In genomic region chr17:43211123-43211479, GRCh38 we compare ENCODE assay signal across 11 cellular contexts. TPM values are rescaled to one million over a fixed set of nuclear protein-coding genes. Genes with fewer than 3 reads are reported as not detected.
DNase-seq lines count a peak whose midpoint lies in the region; ATAC-seq, FAIRE-seq and TF ChIP-seq lines count a peak whose summit lies in the region.
"Had no signal": no experiment of that assay in that cellular context is flagged by ENCODE, and none has a peak within 500 bp of the region (broad histone marks: within the 10 kb centered on the region; RNA-seq: fewer than 3 reads in every experiment).

No MANE protein-coding gene starts in this region.

- CTCF ChIA-PET in activated naive CD4-positive, alpha-beta T cell treated with anti-CD3 and anti-CD28 coated beads, Interleukin-2, amount 10 ng/mL, durations not matched to agents 7 days and 5 days (lab: Charles Lee), result interaction anchor here (1.0 kb wide), 1 partner anchor 104 kb away, joined by 3 read pairs; no protein-coding TSS in a partner anchor
- CTCF ChIA-PET in HepG2 (lab: Yijun Ruan, JAX; ENCODE audit: low intra/inter-chr PET ratio, low total read pairs), result no interaction called here
- CTCF ChIA-PET in HEK293T (lab: Yijun Ruan, JAX), result no interaction called here

- no peaks in the 10 kb centered on the region for H3K9me3 Mint-ChIP-seq in activated naive CD4-positive, alpha-beta T cell treated with anti-CD3 and anti-CD28 coated beads, Interleukin-2, amount 10 ng/mL, durations not matched to agents 7 days and 5 days

- BruUV-seq in HepG2 (replicated peaks; lab: Mats Ljungman, UMichigan), result TSS peak; percentile 93

- H3K79me2 ChIP-seq in HepG2 (ENCODE audit: insufficient read depth, low read length), result peaks cover 27% of the 10 kb centered on the region

- no peak for ATAC-seq in HepG2

- H3K4me3 ChIP-seq in HepG2 (replicated peaks in 1 of 3; ENCODE audit: insufficient read depth in 1 of 3, low read depth in 2 of 3, low read length in 3 of 3) (peak overlapping the region; percentile 77 to 98 (median 77)), transverse colon (peak overlapping the region in 3 of 4 donors; percentile 38 to 54 (median 52))

- TF ChIP-seq RAD21 in HepG2 (CRISPR knock-in tag; IDR thresholded peaks at IDR 0.05), result no peak

- peak; percentile 21 for FAIRE-seq in HepG2 (lab: Jason Lieb, UNC)

- H2AFZ ChIP-seq in HepG2 (ENCODE audit: low read length), result peak overlapping the region; percentile 64

- no peak for TF ChIP-seq CTCF in HepG2 (CRISPR knock-in tag; IDR thresholded peaks at IDR 0.05)
- TF ChIP-seq CTCF in transverse colon (IDR thresholded peaks at IDR 0.05), result no peak

- intact Hi-C loops in HepG2 (cut with micrococcal nuclease; ENCODE audit: unreplicated experiment), result loop anchor here (5.0 kb wide), 1 partner anchor 189 kb away; the partner anchor contains the start of gene VAT1
- intact Hi-C loops in transverse colon (cut with DNase I; ENCODE audit: low total_unique reads), result no loop called here

- TF ChIP-seq EP300 in HepG2 (IDR thresholded peaks at IDR 0.05; ENCODE audit: low read depth in 2 of 2, low read length in 2 of 2), result no peak
- no peak for TF ChIP-seq EP300 in HepG2 (CRISPR knock-in tag; IDR thresholded peaks at IDR 0.05; ENCODE audit: borderline replicate concordance)
- no peak for TF ChIP-seq EP300 in transverse colon (IDR thresholded peaks at IDR 0.05; ENCODE audit: low read depth)

- no peaks in the 10 kb centered on the region for H3K27me3 Mint-ChIP-seq in activated naive CD4-positive, alpha-beta T cell treated with anti-CD3 and anti-CD28 coated beads, Interleukin-2, amount 10 ng/mL, durations not matched to agents 7 days and 5 days

- peaks cover 45% of the 10 kb centered on the region for H3K36me3 Mint-ChIP-seq in activated naive CD4-positive, alpha-beta T cell treated with anti-CD3 and anti-CD28 coated beads, Interleukin-2, amount 10 ng/mL, durations not matched to agents 7 days and 5 days

- peaks cover 56% of the 10 kb centered on the region for H3K4me1 ChIP-seq in HepG2 (ENCODE audit: insufficient read depth, low read length)
- H3K4me1 ChIP-seq in transverse colon, result peaks cover 9 to 28% (median 23%) of the 10 kb centered on the region in 4 donors

- no peaks in the 10 kb centered on the region for H4K20me1 ChIP-seq in HepG2 (ENCODE audit: insufficient read depth, low read length)

- in situ Hi-C loops in HepG2 (cut with HindIII; ENCODE audit: extremely low pct_ligation_motif_present, low pct_unique_long_range_greater_than_20kb), result no loop called here
- in situ Hi-C loops in transverse colon (cut with MboI; ENCODE audit: low pct_ligation_motif_present in 1 of 4, low pct_unique_long_range_greater_than_20kb in 1 of 4, low sequenced_read_pairs in 3 of 4), result loop anchor here in 1 of 4 donors (25.0 kb wide), 2 partner anchors 101 to 276 kb away; partner anchors contain the start of gene DHX8

- H3K9me3 ChIP-seq in HepG2 (ENCODE audit: low read length), result no peaks in the 10 kb centered on the region
- no peaks in the 10 kb centered on the region for H3K9me3 ChIP-seq in transverse colon

- peak overlapping the region; percentile 80 for H3K27ac ChIP-seq in HepG2 (ENCODE audit: extremely low read length, insufficient read depth, low read length)
- peak overlapping the region; percentile 79 to 87 (median 86) for H3K27ac ChIP-seq in transverse colon

- no peak for TF ChIP-seq POLR2A in HepG2 (IDR thresholded peaks at IDR 0.05; ENCODE audit: insufficient read depth in 1 of 2, low read depth in 2 of 2, low read length in 2 of 2)
- no peak for TF ChIP-seq POLR2A in transverse colon (IDR thresholded peaks at IDR 0.05)

- peak overlapping the region; percentile 92 for H3K27ac Mint-ChIP-seq in activated naive CD4-positive, alpha-beta T cell treated with anti-CD3 and anti-CD28 coated beads, Interleukin-2, amount 10 ng/mL, durations not matched to agents 7 days and 5 days

- H3K27me3 ChIP-seq in HepG2 (ENCODE audit: control insufficient read depth in 1 of 2, insufficient read depth in 2 of 2, low read length in 2 of 2), result no peaks in the 10 kb centered on the region; a peak in 1 of 5 replicates
- H3K27me3 ChIP-seq in transverse colon, result no peaks in the 10 kb centered on the region

- H3K4me2 ChIP-seq in HepG2 (ENCODE audit: low read depth, low read length), result peak overlapping the region; percentile 98

- 3% methylated on average over 2 of the region's 2 CpGs for WGBS in HepG2 (ENCODE audit: low lambda C conversion rate)
- 10 to 33% methylated on average over 1 to 2 of the region's 2 CpGs for WGBS in transverse colon (ENCODE audit: low coverage in 1 of 2), 2 donors

- POLR2A ChIA-PET in HepG2 (lab: Yijun Ruan, JAX), result interaction anchor here (0.9 to 7.6 kb wide), 22 partner anchors 9 to 204 kb away, joined by 3 to 93 read pairs (median 7); partner anchors contain the start of genes BRCA1, IFI35, NBR1 and VAT1
- POLR2A ChIA-PET in HEK293T (lab: Yijun Ruan, JAX), result no interaction called here

- DNase-seq in activated naive CD4-positive, alpha-beta T cell treated with anti-CD3 and anti-CD28 coated beads, Interleukin-2, amount 10 ng/mL, durations not matched to agents 7 days and 5 days, result no peak
- no peak for DNase-seq in activated naive CD4-positive, alpha-beta T cell treated with Interleukin-2 at 50 U/mL for 16 hours
- DNase-seq in astrocyte of the hippocampus (ENCODE audit: low read depth, low spot score) (peak; percentile 7), HepG2 (ENCODE audit: low spot score) (no peak), transverse colon (no peak), germinal center (ENCODE audit: low spot score) (no peak), HEK293T (ENCODE audit: extremely low spot score) (no peak), NCI-H1417 treated with DMSO at 0.1 percent for 48 hours (lab: John Stamatoyannopoulos, UW) (no peak)

- H3K36me3 ChIP-seq in HepG2 (replicated peaks in 1 of 2; ENCODE audit: control insufficient read depth in 1 of 2, insufficient read depth in 2 of 2, low read length in 2 of 2) (peaks cover 7 to 51% of the 10 kb centered on the region in 2 experiments), transverse colon (peaks cover 0 to 32% (median 9%) of the 10 kb centered on the region in 4 donors)

- H3K4me1 Mint-ChIP-seq in activated naive CD4-positive, alpha-beta T cell treated with anti-CD3 and anti-CD28 coated beads, Interleukin-2, amount 10 ng/mL, durations not matched to agents 7 days and 5 days, result peaks cover 35% of the 10 kb centered on the region

- H3K4me3 Mint-ChIP-seq in activated naive CD4-positive, alpha-beta T cell treated with anti-CD3 and anti-CD28 coated beads, Interleukin-2, amount 10 ng/mL, durations not matched to agents 7 days and 5 days, result peak overlapping the region; percentile 98

- peak overlapping the region; percentile 75 for H3K9ac ChIP-seq in HepG2 (ENCODE audit: insufficient read depth, low read depth, low read length)

RNA-seq across cellular contexts. Expression of gene TMEM106A, which starts 0.6 kb away (rescaled TPM):
- total RNA-seq in HepG2 (2016; rRNA removed; fragmentation: Illumina TruSeq; extraction: Trizol), result 7.3 and 16.9 TPM in 2 replicates
- total RNA-seq in HepG2 (2016; cell fraction: cytosol; rRNA removed; fragmentation: Illumina TruSeq; extraction: Trizol; ENCODE audit: low read depth), result 3.9 and 4.5 TPM in 2 replicates
- total RNA-seq in HepG2 (2016; cell fraction: insoluble cytoplasmic fraction; rRNA removed; fragmentation: Illumina TruSeq; extraction: Trizol), result 6.1 and 18.6 TPM in 2 replicates
- 6.4 and 6.9 TPM in 2 replicates for total RNA-seq in HepG2 (2016; cell fraction: membrane; rRNA removed; fragmentation: Illumina TruSeq; extraction: Trizol)
- total RNA-seq in HepG2 (2016; cell fraction: nucleus; rRNA removed; fragmentation: Illumina TruSeq; extraction: Trizol), result 20.5 and 23.8 TPM in 2 replicates
- polyA plus RNA-seq in HepG2 (2011; rRNA removed), result 34.9 and 35.9 TPM in 2 replicates
- polyA plus RNA-seq in HepG2 (2011; cell fraction: cytosol; rRNA removed), result 23.9 and 25.0 TPM in 2 replicates
- 47.7 and 53.8 TPM in 2 replicates for polyA plus RNA-seq in HepG2 (2011; cell fraction: nucleus; rRNA removed)
- polyA plus RNA-seq in HepG2 (2012), result 16.4 and 17.3 TPM in 2 replicates
- 1.5 and 1.7 TPM in 2 replicates for polyA plus RNA-seq in HepG2 (2016; cell fraction: cytosol; fragmentation: Illumina TruSeq; extraction: Trizol; ENCODE audit: low read depth)
- polyA plus RNA-seq in HepG2 (2016; cell fraction: insoluble cytoplasmic fraction; fragmentation: Illumina TruSeq; extraction: Trizol; ENCODE audit: low read depth), result 4.9 and 7.2 TPM in 2 replicates
- polyA plus RNA-seq in HepG2 (2016; cell fraction: membrane; fragmentation: Illumina TruSeq; extraction: Trizol; ENCODE audit: low read depth), result 2.8 and 3.9 TPM in 2 replicates
- 25.2 and 27.5 TPM in 2 replicates for polyA plus RNA-seq in HepG2 (2016; cell fraction: nucleus; fragmentation: Illumina TruSeq; extraction: Trizol; ENCODE audit: insufficient read depth, low read depth)
- polyA minus RNA-seq in HepG2 (2011; rRNA and poly(A)+ RNA removed; ENCODE audit: low replicate concordance), result 1.4 and 123 TPM in 2 replicates
- 16.5 and 18.7 TPM in 2 replicates for polyA minus RNA-seq in HepG2 (2011; cell fraction: cytosol; rRNA and poly(A)+ RNA removed)
- polyA minus RNA-seq in HepG2 (2011; cell fraction: nucleus; rRNA and poly(A)+ RNA removed), result 64.1 and 65.3 TPM in 2 replicates
- total RNA-seq in transverse colon, result 10 to 100 TPM in 1 of 4 donors, 1 to 10 TPM in 3; 4.1 to 24.3 (median 7.9) TPM

RNA-seq across cellular contexts. Expression of gene CCDC200, which starts 17.3 kb away (rescaled TPM):
- total RNA-seq in HepG2 (2016; rRNA removed; fragmentation: Illumina TruSeq; extraction: Trizol) (not detected in 2 replicates), transverse colon (not detected)
- not detected in 2 replicates for total RNA-seq in HepG2 (2016; cell fraction: cytosol; rRNA removed; fragmentation: Illumina TruSeq; extraction: Trizol; ENCODE audit: low read depth)
- total RNA-seq in HepG2 (2016; cell fraction: insoluble cytoplasmic fraction; rRNA removed; fragmentation: Illumina TruSeq; extraction: Trizol), result not detected in 2 replicates
- total RNA-seq in HepG2 (2016; cell fraction: membrane; rRNA removed; fragmentation: Illumina TruSeq; extraction: Trizol), result not detected in 2 replicates
- not detected in 2 replicates for total RNA-seq in HepG2 (2016; cell fraction: nucleus; rRNA removed; fragmentation: Illumina TruSeq; extraction: Trizol)
- not detected in 2 replicates for polyA plus RNA-seq in HepG2 (2011; rRNA removed)
- polyA plus RNA-seq in HepG2 (2011; cell fraction: cytosol; rRNA removed), result not detected in 2 replicates
- 0.35 TPM in 1 of 2 replicates, not detected in the other for polyA plus RNA-seq in HepG2 (2011; cell fraction: nucleus; rRNA removed)
- polyA plus RNA-seq in HepG2 (2012), result 3.0 and 6.9 TPM in 2 replicates
- not detected in 2 replicates for polyA plus RNA-seq in HepG2 (2016; cell fraction: cytosol; fragmentation: Illumina TruSeq; extraction: Trizol; ENCODE audit: low read depth)
- polyA plus RNA-seq in HepG2 (2016; cell fraction: insoluble cytoplasmic fraction; fragmentation: Illumina TruSeq; extraction: Trizol; ENCODE audit: low read depth), result not detected in 2 replicates
- not detected in 2 replicates for polyA plus RNA-seq in HepG2 (2016; cell fraction: membrane; fragmentation: Illumina TruSeq; extraction: Trizol; ENCODE audit: low read depth)
- not detected in 2 replicates for polyA plus RNA-seq in HepG2 (2016; cell fraction: nucleus; fragmentation: Illumina TruSeq; extraction: Trizol; ENCODE audit: insufficient read depth, low read depth)
- 0.28 and 0.48 TPM in 2 replicates for polyA minus RNA-seq in HepG2 (2011; rRNA and poly(A)+ RNA removed; ENCODE audit: low replicate concordance)
- not detected in 2 replicates for polyA minus RNA-seq in HepG2 (2011; cell fraction: cytosol; rRNA and poly(A)+ RNA removed)
- polyA minus RNA-seq in HepG2 (2011; cell fraction: nucleus; rRNA and poly(A)+ RNA removed), result 1.3 and 1.6 TPM in 2 replicates
- total RNA-seq: dermis microvascular lymphatic vessel endothelial cell, LHCN-M2, subcutaneous adipose tissue had no signal

RNA-seq across cellular contexts. Expression of gene RNU2-1, which starts 22.7 kb away (rescaled TPM):
- total RNA-seq in HepG2 (2016; rRNA removed; fragmentation: Illumina TruSeq; extraction: Trizol) (not detected in 2 replicates), transverse colon (not detected)
- 7.5 and 10.4 TPM in 2 replicates for total RNA-seq in HepG2 (2016; cell fraction: cytosol; rRNA removed; fragmentation: Illumina TruSeq; extraction: Trizol; ENCODE audit: low read depth)
- not detected in 2 replicates for total RNA-seq in HepG2 (2016; cell fraction: insoluble cytoplasmic fraction; rRNA removed; fragmentation: Illumina TruSeq; extraction: Trizol)
- total RNA-seq in HepG2 (2016; cell fraction: membrane; rRNA removed; fragmentation: Illumina TruSeq; extraction: Trizol), result not detected in 2 replicates
- total RNA-seq in HepG2 (2016; cell fraction: nucleus; rRNA removed; fragmentation: Illumina TruSeq; extraction: Trizol), result not detected in 2 replicates
- polyA plus RNA-seq in HepG2 (2011; rRNA removed), result not detected in 2 replicates
- not detected in 2 replicates for polyA plus RNA-seq in HepG2 (2011; cell fraction: cytosol; rRNA removed)
- polyA plus RNA-seq in HepG2 (2011; cell fraction: nucleus; rRNA removed), result not detected in 2 replicates
- polyA plus RNA-seq in HepG2 (2012), result not detected in 2 replicates
- not detected in 2 replicates for polyA plus RNA-seq in HepG2 (2016; cell fraction: cytosol; fragmentation: Illumina TruSeq; extraction: Trizol; ENCODE audit: low read depth)
- polyA plus RNA-seq in HepG2 (2016; cell fraction: insoluble cytoplasmic fraction; fragmentation: Illumina TruSeq; extraction: Trizol; ENCODE audit: low read depth), result not detected in 2 replicates
- not detected in 2 replicates for polyA plus RNA-seq in HepG2 (2016; cell fraction: membrane; fragmentation: Illumina TruSeq; extraction: Trizol; ENCODE audit: low read depth)
- polyA plus RNA-seq in HepG2 (2016; cell fraction: nucleus; fragmentation: Illumina TruSeq; extraction: Trizol; ENCODE audit: insufficient read depth, low read depth), result not detected in 2 replicates
- polyA minus RNA-seq in HepG2 (2011; rRNA and poly(A)+ RNA removed; ENCODE audit: low replicate concordance), result not detected in 2 replicates
- polyA minus RNA-seq in HepG2 (2011; cell fraction: cytosol; rRNA and poly(A)+ RNA removed), result not detected in 2 replicates
- not detected in 2 replicates for polyA minus RNA-seq in HepG2 (2011; cell fraction: nucleus; rRNA and poly(A)+ RNA removed)
- total RNA-seq: dermis microvascular lymphatic vessel endothelial cell, LHCN-M2, subcutaneous adipose tissue had no signal

RNA-seq across cellular contexts. Expression of gene NBR1, which starts 40.1 kb away (rescaled TPM):
- total RNA-seq in HepG2 (2016; rRNA removed; fragmentation: Illumina TruSeq; extraction: Trizol) (51.7 and 79.0 TPM in 2 replicates), transverse colon (100 to 1,000 TPM in 2 of 4 donors, 10 to 100 TPM in 2; 62.5 to 156 (median 99.3) TPM)
- 9.9 and 10.8 TPM in 2 replicates for total RNA-seq in HepG2 (2016; cell fraction: cytosol; rRNA removed; fragmentation: Illumina TruSeq; extraction: Trizol; ENCODE audit: low read depth)
- total RNA-seq in HepG2 (2016; cell fraction: insoluble cytoplasmic fraction; rRNA removed; fragmentation: Illumina TruSeq; extraction: Trizol), result 50.3 and 77.3 TPM in 2 replicates
- 20.1 and 22.1 TPM in 2 replicates for total RNA-seq in HepG2 (2016; cell fraction: membrane; rRNA removed; fragmentation: Illumina TruSeq; extraction: Trizol)
- total RNA-seq in HepG2 (2016; cell fraction: nucleus; rRNA removed; fragmentation: Illumina TruSeq; extraction: Trizol), result 35.7 and 36.9 TPM in 2 replicates
- 102 and 121 TPM in 2 replicates for polyA plus RNA-seq in HepG2 (2011; rRNA removed)
- polyA plus RNA-seq in HepG2 (2011; cell fraction: cytosol; rRNA removed), result 87.1 and 91.6 TPM in 2 replicates
- polyA plus RNA-seq in HepG2 (2011; cell fraction: nucleus; rRNA removed), result 53.9 and 55.2 TPM in 2 replicates
- polyA plus RNA-seq in HepG2 (2012), result 78.0 and 105 TPM in 2 replicates
- polyA plus RNA-seq in HepG2 (2016; cell fraction: cytosol; fragmentation: Illumina TruSeq; extraction: Trizol; ENCODE audit: low read depth), result 5.5 and 5.9 TPM in 2 replicates
- polyA plus RNA-seq in HepG2 (2016; cell fraction: insoluble cytoplasmic fraction; fragmentation: Illumina TruSeq; extraction: Trizol; ENCODE audit: low read depth), result 70.0 and 71.8 TPM in 2 replicates
- polyA plus RNA-seq in HepG2 (2016; cell fraction: membrane; fragmentation: Illumina TruSeq; extraction: Trizol; ENCODE audit: low read depth), result 8.4 and 9.8 TPM in 2 replicates
- 40.5 and 50.3 TPM in 2 replicates for polyA plus RNA-seq in HepG2 (2016; cell fraction: nucleus; fragmentation: Illumina TruSeq; extraction: Trizol; ENCODE audit: insufficient read depth, low read depth)
- 94.6 and 191 TPM in 2 replicates for polyA minus RNA-seq in HepG2 (2011; rRNA and poly(A)+ RNA removed; ENCODE audit: low replicate concordance)
- polyA minus RNA-seq in HepG2 (2011; cell fraction: cytosol; rRNA and poly(A)+ RNA removed), result 125 and 130 TPM in 2 replicates
- 95.0 and 120 TPM in 2 replicates for polyA minus RNA-seq in HepG2 (2011; cell fraction: nucleus; rRNA and poly(A)+ RNA removed)
